19 cellular contexts compared by ENCODE assay signal in the genomic region with DNA sequence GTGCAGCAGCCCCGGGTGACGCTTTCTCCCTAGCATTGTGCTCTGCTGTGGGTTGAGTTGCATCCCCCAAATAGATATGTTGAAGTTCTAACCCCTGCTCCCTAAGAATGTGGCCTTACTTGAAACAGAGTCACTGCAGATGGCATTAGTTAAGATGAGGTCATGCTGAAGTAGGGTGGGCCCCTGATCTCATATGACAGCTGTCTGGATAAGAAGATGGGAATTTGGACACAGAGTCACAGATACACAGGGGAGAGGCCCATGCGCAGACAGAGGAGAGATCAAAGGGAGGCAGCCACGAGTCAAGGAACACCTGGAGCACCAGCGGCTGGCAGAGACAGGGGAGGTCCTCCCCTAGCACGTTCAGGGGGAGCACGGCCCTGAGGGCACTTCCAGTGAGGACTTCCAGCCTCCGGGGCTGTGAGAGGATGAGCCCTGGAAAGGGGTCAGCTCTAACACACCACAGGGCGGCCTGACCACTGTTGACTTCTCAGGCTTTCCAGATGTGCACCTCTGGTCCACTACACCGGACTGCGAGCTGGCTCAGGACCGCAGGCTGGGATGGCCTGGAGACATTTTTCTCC. TPM values are rescaled to one million over a fixed set of nuclear protein-coding genes. Genes with fewer than 3 reads are reported as not detected.
A peak's percentile ranks its signal among the peaks of the same experiment; 100 is the strongest.
DNase-seq lines count a peak whose midpoint lies in the region; ATAC-seq, FAIRE-seq and TF ChIP-seq lines count a peak whose summit lies in the region.
"Had no signal": no experiment of that assay in that cellular context is flagged by ENCODE, and none has a peak within 500 bp of the region (broad histone marks: within the 10 kb centered on the region; RNA-seq: fewer than 3 reads in every experiment).

No MANE protein-coding gene starts in this region.

- H3K36me3 ChIP-seq in kidney (ENCODE audit: control insufficient read depth in 1 of 2, insufficient read depth in 2 of 2, low read length in 2 of 2) (no peaks in the 10 kb centered on the region), vagina (no peaks in the 10 kb centered on the region)
- H3K36me3 ChIP-seq: BE2C had no signal

- peak overlapping the region; percentile 34 for H3K27ac Mint-ChIP-seq in activated naive CD8-positive, alpha-beta T cell treated with anti-CD3 and anti-CD28 coated beads, Interleukin-2, amount 10 ng/mL, durations not matched to agents 7 days and 5 days
- H3K27ac Mint-ChIP-seq in activated naive CD8-positive, alpha-beta T cell treated with anti-CD3 and anti-CD28 coated beads for 36 hours: no peak overlapping the region

- H3K27ac ChIP-seq in kidney (ENCODE audit: low read depth in 2 of 2, low read length in 2 of 2) (no peak overlapping the region), vagina (no peak overlapping the region)

- peaks cover 7% of the 10 kb centered on the region for H3K36me3 Mint-ChIP-seq in activated naive CD8-positive, alpha-beta T cell treated with anti-CD3 and anti-CD28 coated beads, Interleukin-2, amount 10 ng/mL, durations not matched to agents 7 days and 5 days
- H3K36me3 Mint-ChIP-seq in activated naive CD8-positive, alpha-beta T cell treated with anti-CD3 and anti-CD28 coated beads for 36 hours: peaks cover 2% of the 10 kb centered on the region

- DNase-seq in activated naive CD8-positive, alpha-beta T cell treated with anti-CD3 and anti-CD28 coated beads, Interleukin-2, amount 10 ng/mL, durations not matched to agents 7 days and 5 days: no peak
- DNase-seq in activated naive CD8-positive, alpha-beta T cell treated with anti-CD3 and anti-CD28 coated beads for 36 hours: no peak
- DNase-seq in SW480 (ENCODE audit: low spot score): peak; percentile 20
- peak; percentile 78 for DNase-seq in kidney
- DNase-seq in vagina (ENCODE audit: extremely low spot score in 2 of 2): no peak
- no peak for DNase-seq in NCI-H146 treated with DMSO at 0.1 percent for 48 hours (lab: John Stamatoyannopoulos, UW; ENCODE audit: unreplicated experiment)
- DNase-seq in NCI-H2227 treated with DMSO at 0.1 percent for 48 hours (lab: John Stamatoyannopoulos, UW): no peak
- DNase-seq: BE2C, GOT3, NCI-H1092 treated with DMSO at 0.1 percent for 48 hours, NCI-H1694, NCI-H2081 treated with DMSO at 0.1 percent for 48 hours, NCI-H748 treated with DMSO at 0.1 percent for 48 hours, OCI-M1, SHP77 had no signal

- POLR2A ChIA-PET in activated naive CD8-positive, alpha-beta T cell treated with anti-CD3 and anti-CD28 coated beads, Interleukin-2, amount 10 ng/mL, durations not matched to agents 7 days and 5 days (lab: Charles Lee): no interaction called here

- intact Hi-C loops in kidney (cut with DNase I) (no loop called here), vagina (cut with DNase I) (loop anchor here (10.0 kb wide), 1 partner anchor 121 kb away; no protein-coding TSS in a partner anchor)

- H3K27me3 Mint-ChIP-seq in activated naive CD8-positive, alpha-beta T cell treated with anti-CD3 and anti-CD28 coated beads, Interleukin-2, amount 10 ng/mL, durations not matched to agents 7 days and 5 days: no peaks in the 10 kb centered on the region
- no peaks in the 10 kb centered on the region for H3K27me3 Mint-ChIP-seq in activated naive CD8-positive, alpha-beta T cell treated with anti-CD3 and anti-CD28 coated beads for 36 hours

- H3K27me3 ChIP-seq in vagina: no peaks in the 10 kb centered on the region
- H3K27me3 ChIP-seq: BE2C had no signal

- no peak overlapping the region for H3K4me3 ChIP-seq in kidney (ENCODE audit: low read length in 2 of 2)
- no peak overlapping the region for H3K4me3 ChIP-seq in vagina

- H3K9ac ChIP-seq in kidney (ENCODE audit: low read length in 2 of 2): no peak overlapping the region

- H3K4me1 Mint-ChIP-seq in activated naive CD8-positive, alpha-beta T cell treated with anti-CD3 and anti-CD28 coated beads, Interleukin-2, amount 10 ng/mL, durations not matched to agents 7 days and 5 days: peaks cover 32% of the 10 kb centered on the region
- peaks cover 30% of the 10 kb centered on the region for H3K4me1 Mint-ChIP-seq in activated naive CD8-positive, alpha-beta T cell treated with anti-CD3 and anti-CD28 coated beads for 36 hours

- peaks cover 9 to 11% of the 10 kb centered on the region in 2 donors for H3K4me1 ChIP-seq in kidney (ENCODE audit: control insufficient read depth in 1 of 2, insufficient read depth in 1 of 2, low read depth in 1 of 2, low read length in 2 of 2)
- H3K4me1 ChIP-seq in vagina: peaks cover 12% of the 10 kb centered on the region
- H3K4me1 ChIP-seq: BE2C had no signal

- ATAC-seq in activated naive CD8-positive, alpha-beta T cell treated with anti-CD3 and anti-CD28 coated beads, Interleukin-2, amount 10 ng/mL, durations not matched to agents 7 days and 5 days (ENCODE audit: low read depth): no peak
- ATAC-seq: HCT116 had no signal

- FAIRE-seq in kidney (lab: Jason Lieb, UNC): no peak
- FAIRE-seq: A204.1, D721Med had no signal

- TF ChIP-seq POLR2A in vagina (IDR thresholded peaks at IDR 0.05): no peak

- H3K4me3 Mint-ChIP-seq in activated naive CD8-positive, alpha-beta T cell treated with anti-CD3 and anti-CD28 coated beads, Interleukin-2, amount 10 ng/mL, durations not matched to agents 7 days and 5 days: no peak overlapping the region
- H3K4me3 Mint-ChIP-seq in activated naive CD8-positive, alpha-beta T cell treated with anti-CD3 and anti-CD28 coated beads for 36 hours: no peak overlapping the region

- no peaks in the 10 kb centered on the region for H3K9me3 ChIP-seq in kidney (ENCODE audit: control insufficient read depth in 1 of 2, low read length in 2 of 2)
- no peaks in the 10 kb centered on the region for H3K9me3 ChIP-seq in vagina
- H3K9me3 ChIP-seq: BE2C had no signal

- H3K9me3 Mint-ChIP-seq in activated naive CD8-positive, alpha-beta T cell treated with anti-CD3 and anti-CD28 coated beads, Interleukin-2, amount 10 ng/mL, durations not matched to agents 7 days and 5 days: no peaks in the 10 kb centered on the region
- no peaks in the 10 kb centered on the region for H3K9me3 Mint-ChIP-seq in activated naive CD8-positive, alpha-beta T cell treated with anti-CD3 and anti-CD28 coated beads for 36 hours

- TF ChIP-seq CTCF in kidney (IDR thresholded peaks at IDR 0.05; ENCODE audit: borderline replicate concordance, extremely low read depth, insufficient read depth) (no peak), vagina (IDR thresholded peaks at IDR 0.05) (no peak)

RNA-seq across cellular contexts. Expression of gene ABCG1, which starts 46.4 kb away (rescaled TPM):
- 10 to 100 TPM; 12.2 to 13.2 TPM for total RNA-seq in activated naive CD8-positive, alpha-beta T cell treated with anti-CD3 and anti-CD28 coated beads, Interleukin-2, amount 10 ng/mL, durations not matched to agents 7 days and 5 days
- total RNA-seq in activated naive CD8-positive, alpha-beta T cell treated with anti-CD3 and anti-CD28 coated beads for 36 hours: 10 to 100 TPM in 1 of 2 experiments, 1 to 10 TPM in 1; 9.8 to 11.1 TPM
- 27.6 TPM for total RNA-seq in kidney
- polyA plus RNA-seq in kidney (ENCODE audit: insufficient read depth, low read depth, low replicate concordance): 5.6 TPM
- total RNA-seq in vagina: 18.7 TPM

RNA-seq across cellular contexts. Expression of gene TFF3, which starts 49.9 kb away (rescaled TPM):
- not detected for total RNA-seq in activated naive CD8-positive, alpha-beta T cell treated with anti-CD3 and anti-CD28 coated beads, Interleukin-2, amount 10 ng/mL, durations not matched to agents 7 days and 5 days
- not detected for total RNA-seq in activated naive CD8-positive, alpha-beta T cell treated with anti-CD3 and anti-CD28 coated beads for 36 hours
- total RNA-seq in kidney: 22.4 TPM
- 10.0 TPM for polyA plus RNA-seq in kidney (ENCODE audit: insufficient read depth, low read depth, low replicate concordance)
- 31.9 TPM for total RNA-seq in vagina
- total RNA-seq: NCI-H460 had no signal

Comparison
In these comparisons a context has a peak if more than half of its experiments do, and no peak if none do; other contexts are left out.
1. DNase-seq: peak in SW480 (single experiment) and kidney (single experiment); none in activated naive CD8-positive, alpha-beta T cell treated with anti-CD3 and anti-CD28 coated beads, Interleukin-2, amount 10 ng/mL, durations not matched to agents 7 days and 5 days (single experiment), activated naive CD8-positive, alpha-beta T cell treated with anti-CD3 and anti-CD28 coated beads for 36 hours (single experiment), vagina (0 of 2), NCI-H146 treated with DMSO at 0.1 percent for 48 hours (single experiment) and NCI-H2227 treated with DMSO at 0.1 percent for 48 hours (single experiment).
2. RNA of gene TFF3, which starts 49.9 kb away (total RNA-seq): 31.9 TPM in vagina (single experiment) and 22.4 TPM in kidney (single experiment); not detected in activated naive CD8-positive, alpha-beta T cell treated with anti-CD3 and anti-CD28 coated beads, Interleukin-2, amount 10 ng/mL, durations not matched to agents 7 days and 5 days and not detected in activated naive CD8-positive, alpha-beta T cell treated with anti-CD3 and anti-CD28 coated beads for 36 hours; every median in the first group is over 10 times any median in the second.